In genomic region chr17:61789872-61790271, GRCh38 we compare ENCODE assay signal across 9 cellular contexts.
"Had no signal": no experiment of that assay in that cellular context is flagged by ENCODE, and none has a peak within 500 bp of the region (broad histone marks: within the 10 kb centered on the region; RNA-seq: fewer than 3 reads in every experiment).

No MANE protein-coding gene starts in this region.

- H3K27ac ChIP-seq: GM23248 had no signal

- H3K9me3 ChIP-seq: HAP-1 had no signal

- DNase-seq: GM23248, GOT3, H7, HFFc6, KBM-7 had no signal

- H3K4me3 Mint-ChIP-seq: HFFc6, IgD-negative memory B cell had no signal

- H3K27ac Mint-ChIP-seq: HFFc6, IgD-negative memory B cell had no signal

- H2AFZ ChIP-seq: GM23248 had no signal

- H3K9ac ChIP-seq: GM23248 had no signal

- H3K27me3 Mint-ChIP-seq: IgD-negative memory B cell had no signal

- H3K4me3 ChIP-seq: GM23248, HAP-1 had no signal

- FAIRE-seq: HTR-8/SVneo had no signal

- H3K9me3 Mint-ChIP-seq: HFFc6, IgD-negative memory B cell had no signal

- ATAC-seq: HCT116 had no signal
